ENCODE assay signal across 2 cellular contexts in the genomic region with DNA sequence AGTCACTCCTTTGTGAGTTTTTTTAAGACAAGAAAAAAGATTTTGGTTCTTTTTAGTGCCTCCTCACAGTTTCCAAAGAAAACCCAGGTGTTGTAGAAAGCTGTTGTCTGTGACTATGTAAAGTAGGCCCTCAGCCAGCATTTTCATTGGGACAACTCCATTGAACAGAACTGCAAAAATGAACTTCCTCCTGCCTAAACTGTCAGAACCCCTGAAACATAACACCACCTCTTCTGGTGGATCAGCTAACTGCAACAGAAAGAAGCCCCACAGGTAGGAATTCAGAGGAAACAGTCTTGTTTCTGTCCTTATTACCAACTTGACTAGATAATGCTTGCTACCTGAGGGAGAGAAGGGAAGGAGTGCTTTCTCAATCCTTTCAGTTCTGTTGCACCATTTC.
TF ChIP-seq lines count a peak whose summit lies in the region.

No MANE protein-coding gene starts in this region.

TF ChIP-seq in HepG2, 621 proteins besides CTCF, POLR2A, EP300 and RAD21:
- TF ChIP-seq ERF (CRISPR knock-in tag; IDR thresholded peaks at IDR 0.05): no peak
- no peak for TF ChIP-seq NBN (conservative IDR thresholded peaks at IDR 0.05)
- no peak for TF ChIP-seq ZNF792 (CRISPR knock-in tag; IDR thresholded peaks at IDR 0.05)
- TF ChIP-seq, protein P1, sequence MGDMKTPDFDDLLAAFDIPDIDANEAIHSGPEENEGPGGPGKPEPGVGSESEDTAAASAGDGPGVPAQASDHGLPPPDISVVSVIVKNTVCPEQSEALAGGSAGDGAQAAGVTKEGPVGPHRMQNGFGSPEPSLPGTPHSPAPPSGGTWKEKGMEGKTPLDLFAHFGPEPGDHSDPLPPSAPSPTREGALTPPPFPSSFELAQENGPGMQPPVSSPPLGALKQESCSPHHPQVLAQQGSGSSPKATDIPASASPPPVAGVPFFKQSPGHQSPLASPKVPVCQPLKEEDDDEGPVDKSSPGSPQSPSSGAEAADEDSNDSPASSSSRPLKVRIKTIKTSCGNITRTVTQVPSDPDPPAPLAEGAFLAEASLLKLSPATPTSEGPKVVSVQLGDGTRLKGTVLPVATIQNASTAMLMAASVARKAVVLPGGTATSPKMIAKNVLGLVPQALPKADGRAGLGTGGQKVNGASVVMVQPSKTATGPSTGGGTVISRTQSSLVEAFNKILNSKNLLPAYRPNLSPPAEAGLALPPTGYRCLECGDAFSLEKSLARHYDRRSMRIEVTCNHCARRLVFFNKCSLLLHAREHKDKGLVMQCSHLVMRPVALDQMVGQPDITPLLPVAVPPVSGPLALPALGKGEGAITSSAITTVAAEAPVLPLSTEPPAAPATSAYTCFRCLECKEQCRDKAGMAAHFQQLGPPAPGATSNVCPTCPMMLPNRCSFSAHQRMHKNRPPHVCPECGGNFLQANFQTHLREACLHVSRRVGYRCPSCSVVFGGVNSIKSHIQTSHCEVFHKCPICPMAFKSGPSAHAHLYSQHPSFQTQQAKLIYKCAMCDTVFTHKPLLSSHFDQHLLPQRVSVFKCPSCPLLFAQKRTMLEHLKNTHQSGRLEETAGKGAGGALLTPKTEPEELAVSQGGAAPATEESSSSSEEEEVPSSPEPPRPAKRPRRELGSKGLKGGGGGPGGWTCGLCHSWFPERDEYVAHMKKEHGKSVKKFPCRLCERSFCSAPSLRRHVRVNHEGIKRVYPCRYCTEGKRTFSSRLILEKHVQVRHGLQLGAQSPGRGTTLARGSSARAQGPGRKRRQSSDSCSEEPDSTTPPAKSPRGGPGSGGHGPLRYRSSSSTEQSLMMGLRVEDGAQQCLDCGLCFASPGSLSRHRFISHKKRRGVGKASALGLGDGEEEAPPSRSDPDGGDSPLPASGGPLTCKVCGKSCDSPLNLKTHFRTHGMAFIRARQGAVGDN (CRISPR knock-in tag; IDR thresholded peaks at IDR 0.05): no peak
- TF ChIP-seq GZF1 (CRISPR knock-in tag; IDR thresholded peaks at IDR 0.05): no peak

TF ChIP-seq in endothelial cell of umbilical vein, 7 proteins besides CTCF, POLR2A, EP300 and RAD21:
- no peak for TF ChIP-seq MYC (IDR thresholded peaks at IDR 0.05; ENCODE audit: low read depth, low read length)
- no peak for TF ChIP-seq JUN (IDR thresholded peaks at IDR 0.05; ENCODE audit: borderline replicate concordance, insufficient read depth, insufficient read length, low read depth)
- no peak for TF ChIP-seq FOS (IDR thresholded peaks at IDR 0.05; ENCODE audit: borderline replicate concordance, insufficient read depth, low read length)
- TF ChIP-seq POLR2AphosphoS5 (IDR thresholded peaks at IDR 0.05; ENCODE audit: insufficient read depth, low read depth, low read length): no peak
- no peak for TF ChIP-seq EZH2 (IDR thresholded peaks at IDR 0.05; ENCODE audit: borderline replicate concordance, low read depth, low read length, severe bottlenecking)
- TF ChIP-seq, protein P2, sequence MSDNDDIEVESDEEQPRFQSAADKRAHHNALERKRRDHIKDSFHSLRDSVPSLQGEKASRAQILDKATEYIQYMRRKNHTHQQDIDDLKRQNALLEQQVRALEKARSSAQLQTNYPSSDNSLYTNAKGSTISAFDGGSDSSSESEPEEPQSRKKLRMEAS (IDR thresholded peaks at IDR 0.05; ENCODE audit: insufficient read depth, insufficient read length): no peak
- TF ChIP-seq GATA2 (IDR thresholded peaks at IDR 0.05; ENCODE audit: insufficient read depth, insufficient read length, low read depth, low read length): no peak
